In the genomic region with DNA sequence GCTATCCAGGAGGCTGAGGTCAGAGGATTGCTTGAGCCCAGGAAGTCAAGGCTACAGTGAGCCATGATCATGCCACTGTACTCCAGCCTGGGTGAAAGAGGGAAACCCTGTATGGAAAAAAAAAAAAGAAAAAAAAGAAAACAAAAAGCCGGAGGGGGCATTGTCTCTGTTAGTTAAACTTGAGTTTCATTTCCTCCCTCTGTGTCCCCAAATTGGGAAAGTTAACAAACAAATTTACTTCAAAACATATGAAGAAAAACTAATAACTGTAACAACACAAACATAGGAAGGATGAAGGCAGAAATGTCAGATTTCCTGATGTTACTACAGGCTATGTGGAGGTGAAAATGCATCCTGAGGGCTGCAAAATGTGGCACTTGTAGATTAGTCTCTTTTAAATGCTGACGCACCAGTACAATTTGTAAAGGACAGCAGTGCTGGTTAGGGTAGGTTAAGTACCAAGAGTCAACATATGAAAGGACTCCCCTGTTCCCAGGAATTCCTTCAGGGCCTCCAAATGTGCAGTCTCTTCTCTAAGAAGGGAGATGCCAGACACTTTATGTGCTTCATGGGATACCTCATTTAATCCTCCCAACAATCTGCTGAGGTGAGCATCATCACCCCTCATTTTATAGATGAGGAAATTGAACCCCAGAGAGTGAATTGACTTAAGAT, we compare ENCODE assay signal across 20 cellular contexts. TPM values are rescaled to one million over a fixed set of nuclear protein-coding genes. Genes with fewer than 3 reads are reported as not detected.
A peak's percentile ranks its signal among the peaks of the same experiment; 100 is the strongest.
DNase-seq lines count a peak whose midpoint lies in the region; ATAC-seq, FAIRE-seq and TF ChIP-seq lines count a peak whose summit lies in the region.
"Had no signal": no experiment of that assay in that cellular context is flagged by ENCODE, and none has a peak within 500 bp of the region (broad histone marks: within the 10 kb centered on the region; RNA-seq: fewer than 3 reads in every experiment).

No MANE protein-coding gene starts in this region.

- H3K4me3 Mint-ChIP-seq in WTC11 (0 out of 2 replicates have a peak overlapping the region, but pooled peaks have one; percentile 14), nephron progenitor cell (no peak overlapping the region)

- in situ Hi-C loops in GM23248 (cut with MboI): no loop called here

- H3K4me1 ChIP-seq in HUES48 (ENCODE audit: control insufficient read depth, insufficient read depth, low read length) (peaks cover 48% of the 10 kb centered on the region), GM23248 (ENCODE audit: insufficient read depth) (no peaks in the 10 kb centered on the region)
- H3K4me1 ChIP-seq: SJCRH30 had no signal

- H3K9me3 ChIP-seq in HUES48 (ENCODE audit: control insufficient read depth, insufficient read depth, low read length): no peaks in the 10 kb centered on the region
- H3K9me3 ChIP-seq in GM23248 (ENCODE audit: low read depth): no peaks in the 10 kb centered on the region
- H3K9me3 ChIP-seq: Caco-2, SJCRH30 had no signal

- H3K4me3 ChIP-seq in HUES48 (ENCODE audit: low read depth, low read length) (peak overlapping the region; percentile 15; the same call in 1 of the 2 replicates), GM23248 (no peak overlapping the region)
- H3K4me3 ChIP-seq: SJCRH30 had no signal

- ATAC-seq in WTC11: peak; percentile 86
- no peak for ATAC-seq in left ventricle myocardium superior
- ATAC-seq: HepG2, PC-3 had no signal

- TF ChIP-seq CTCF in WTC11 (IDR thresholded peaks at IDR 0.05) (no peak), nephron progenitor cell (IDR thresholded peaks at IDR 0.05) (no peak)

- H3K9ac ChIP-seq in HUES48 (ENCODE audit: low read depth, low read length): no peak overlapping the region
- H3K9ac ChIP-seq in GM23248: no peak overlapping the region

- DNase-seq in WTC11 (ENCODE audit: low spot score): no peak
- peak; percentile 72 for DNase-seq in iPS DF 4.7 (ENCODE audit: extremely low read depth, low spot score)
- no peak for DNase-seq in nephron progenitor cell
- DNase-seq in RCC 7860 (ENCODE audit: low spot score): no peak
- DNase-seq in left ventricle myocardium superior: no peak
- DNase-seq in NCI-H1417 treated with DMSO at 0.1 percent for 48 hours (lab: John Stamatoyannopoulos, UW): no peak
- DNase-seq in GM23248: no peak
- DNase-seq: ACHN, Caco-2, EL, KG1, NCI-H1092 treated with DMSO at 0.1 percent for 48 hours, NCI-H1694 treated with DMSO at 0.1 percent for 48 hours, NCI-H2107, NCI-H2227 treated with DMSO at 0.1 percent for 48 hours, NCI-H748 treated with DMSO at 0.1 percent for 48 hours, PC-3, SJCRH30 had no signal

- H4K20me1 ChIP-seq in GM23248 (ENCODE audit: insufficient read depth): no peaks in the 10 kb centered on the region

- peak overlapping the region; percentile 93 for H3K27ac ChIP-seq in HUES48 (ENCODE audit: low read depth, low read length)
- H3K27ac ChIP-seq in GM23248: no peak overlapping the region
- H3K27ac ChIP-seq: SJCRH30 had no signal

- H2AFZ ChIP-seq in GM23248: no peak overlapping the region

- H3K4me2 ChIP-seq in GM23248 (ENCODE audit: unreplicated experiment): no peak overlapping the region

- CTCF ChIA-PET in WTC11 (lab: Charles Lee): no interaction called here

- no peaks in the 10 kb centered on the region for H3K79me2 ChIP-seq in GM23248 (ENCODE audit: insufficient read depth)

- H3K36me3 ChIP-seq in HUES48 (ENCODE audit: control insufficient read depth, insufficient read depth, low read length) (peaks cover 25% of the 10 kb centered on the region), GM23248 (ENCODE audit: low read depth) (peaks cover 11% of the 10 kb centered on the region; the same call in 1 of the 2 replicates)

- H3F3A ChIP-seq in GM23248 (ENCODE audit: insufficient read depth): no peaks in the 10 kb centered on the region

- no peaks in the 10 kb centered on the region for H3K9me2 ChIP-seq in GM23248 (ENCODE audit: insufficient read depth)

- intact Hi-C loops in left ventricle myocardium superior (cut with micrococcal nuclease): no loop called here

- FAIRE-seq in RCC 7860 (lab: Jason Lieb, UNC): no peak
- FAIRE-seq: HepG2 had no signal

- peaks cover 16% of the 10 kb centered on the region for H3K36me3 Mint-ChIP-seq in WTC11
- H3K36me3 Mint-ChIP-seq in nephron progenitor cell (ENCODE audit: low read depth): peaks cover 41% of the 10 kb centered on the region

- H3K27me3 Mint-ChIP-seq in WTC11 (ENCODE audit: low read depth) (peaks cover 21% of the 10 kb centered on the region), nephron progenitor cell (ENCODE audit: low read depth, poor library complexity) (no peaks in the 10 kb centered on the region)

- H3K4me1 Mint-ChIP-seq in WTC11: peaks cover 51% of the 10 kb centered on the region
- peaks cover 4% of the 10 kb centered on the region for H3K4me1 Mint-ChIP-seq in nephron progenitor cell

- 96 to 100% methylated on average over 2 of the region's 2 CpGs for WGBS in GM23248 (ENCODE audit: low coverage in 1 of 2, low lambda C conversion rate in 2 of 2, missing lambda C conversion rate in 2 of 2), 2 experiments

- H3K9me3 Mint-ChIP-seq in WTC11 (no peaks in the 10 kb centered on the region), nephron progenitor cell (no peaks in the 10 kb centered on the region)

- H3K27ac Mint-ChIP-seq in WTC11 (no peak overlapping the region; the same call in 1 of the 2 replicates), nephron progenitor cell (peak overlapping the region; percentile 76)

- no peaks in the 10 kb centered on the region for H3K27me3 ChIP-seq in HUES48 (ENCODE audit: control insufficient read depth, insufficient read depth, low read length)
- H3K27me3 ChIP-seq in GM23248 (replicated peaks; ENCODE audit: insufficient read depth): no peaks in the 10 kb centered on the region
- H3K27me3 ChIP-seq: SJCRH30 had no signal

- POLR2A ChIA-PET in WTC11 (lab: Charles Lee): no interaction called here

TF ChIP-seq in WTC11, 78 proteins besides CTCF, POLR2A, EP300 and RAD21 (continues in another document):
- TF ChIP-seq CBFB (CRISPR knock-in tag; IDR thresholded peaks at IDR 0.05; ENCODE audit: low read depth) (no peak), GRHL2 (CRISPR knock-in tag; IDR thresholded peaks at IDR 0.05; ENCODE audit: insufficient replicate concordance, severe bottlenecking) (no peak), ZNF396 (CRISPR knock-in tag; IDR thresholded peaks at IDR 0.05; ENCODE audit: borderline replicate concordance) (no peak), SMAD3 (CRISPR knock-in tag; IDR thresholded peaks at IDR 0.05; ENCODE audit: borderline replicate concordance) (no peak), TEAD1 (CRISPR knock-in tag; IDR thresholded peaks at IDR 0.05) (peak; percentile 83; the same call in 1 of the 2 replicates), FOXP1 (CRISPR knock-in tag; IDR thresholded peaks at IDR 0.05; ENCODE audit: borderline replicate concordance) (no peak), ETV6 (CRISPR knock-in tag; IDR thresholded peaks at IDR 0.05) (0 out of 2 replicates have a peak, but pooled peaks have one; percentile 51), CREB1 (CRISPR knock-in tag; IDR thresholded peaks at IDR 0.05) (no peak)
- TF ChIP-seq, protein P1, sequence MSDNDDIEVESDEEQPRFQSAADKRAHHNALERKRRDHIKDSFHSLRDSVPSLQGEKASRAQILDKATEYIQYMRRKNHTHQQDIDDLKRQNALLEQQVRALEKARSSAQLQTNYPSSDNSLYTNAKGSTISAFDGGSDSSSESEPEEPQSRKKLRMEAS (CRISPR knock-in tag; IDR thresholded peaks at IDR 0.05): no peak
- TF ChIP-seq, protein P2, sequence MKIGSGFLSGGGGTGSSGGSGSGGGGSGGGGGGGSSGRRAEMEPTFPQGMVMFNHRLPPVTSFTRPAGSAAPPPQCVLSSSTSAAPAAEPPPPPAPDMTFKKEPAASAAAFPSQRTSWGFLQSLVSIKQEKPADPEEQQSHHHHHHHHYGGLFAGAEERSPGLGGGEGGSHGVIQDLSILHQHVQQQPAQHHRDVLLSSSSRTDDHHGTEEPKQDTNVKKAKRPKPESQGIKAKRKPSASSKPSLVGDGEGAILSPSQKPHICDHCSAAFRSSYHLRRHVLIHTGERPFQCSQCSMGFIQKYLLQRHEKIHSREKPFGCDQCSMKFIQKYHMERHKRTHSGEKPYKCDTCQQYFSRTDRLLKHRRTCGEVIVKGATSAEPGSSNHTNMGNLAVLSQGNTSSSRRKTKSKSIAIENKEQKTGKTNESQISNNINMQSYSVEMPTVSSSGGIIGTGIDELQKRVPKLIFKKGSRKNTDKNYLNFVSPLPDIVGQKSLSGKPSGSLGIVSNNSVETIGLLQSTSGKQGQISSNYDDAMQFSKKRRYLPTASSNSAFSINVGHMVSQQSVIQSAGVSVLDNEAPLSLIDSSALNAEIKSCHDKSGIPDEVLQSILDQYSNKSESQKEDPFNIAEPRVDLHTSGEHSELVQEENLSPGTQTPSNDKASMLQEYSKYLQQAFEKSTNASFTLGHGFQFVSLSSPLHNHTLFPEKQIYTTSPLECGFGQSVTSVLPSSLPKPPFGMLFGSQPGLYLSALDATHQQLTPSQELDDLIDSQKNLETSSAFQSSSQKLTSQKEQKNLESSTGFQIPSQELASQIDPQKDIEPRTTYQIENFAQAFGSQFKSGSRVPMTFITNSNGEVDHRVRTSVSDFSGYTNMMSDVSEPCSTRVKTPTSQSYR (CRISPR knock-in tag; IDR thresholded peaks at IDR 0.05): no peak
- TF ChIP-seq, protein P3, sequence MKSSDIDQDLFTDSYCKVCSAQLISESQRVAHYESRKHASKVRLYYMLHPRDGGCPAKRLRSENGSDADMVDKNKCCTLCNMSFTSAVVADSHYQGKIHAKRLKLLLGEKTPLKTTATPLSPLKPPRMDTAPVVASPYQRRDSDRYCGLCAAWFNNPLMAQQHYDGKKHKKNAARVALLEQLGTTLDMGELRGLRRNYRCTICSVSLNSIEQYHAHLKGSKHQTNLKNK (CRISPR knock-in tag; IDR thresholded peaks at IDR 0.05): no peak
- TF ChIP-seq, protein P4, sequence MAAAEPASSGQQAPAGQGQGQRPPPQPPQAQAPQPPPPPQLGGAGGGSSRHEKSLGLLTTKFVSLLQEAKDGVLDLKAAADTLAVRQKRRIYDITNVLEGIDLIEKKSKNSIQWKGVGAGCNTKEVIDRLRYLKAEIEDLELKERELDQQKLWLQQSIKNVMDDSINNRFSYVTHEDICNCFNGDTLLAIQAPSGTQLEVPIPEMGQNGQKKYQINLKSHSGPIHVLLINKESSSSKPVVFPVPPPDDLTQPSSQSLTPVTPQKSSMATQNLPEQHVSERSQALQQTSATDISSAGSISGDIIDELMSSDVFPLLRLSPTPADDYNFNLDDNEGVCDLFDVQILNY (CRISPR knock-in tag; IDR thresholded peaks at IDR 0.05): no peak

RNA-seq across cellular contexts. Expression of a gene that starts 52.9 kb away (rescaled TPM):
- total RNA-seq in WTC11 (2021) (30.2 to 31.6 TPM (median 30.7 TPM) in 3 replicates), left ventricle myocardium superior (61.5 TPM)
- total RNA-seq in GM23248 (2014; rRNA removed; shearing (Covaris generic)): 192 and 227 TPM in 2 replicates
- polyA plus RNA-seq in GM23248 (2016; fragmentation: Nextera tagmentation; extraction: Ambion mirVana): 265 and 275 TPM in 2 replicates
